In the genomic region with DNA sequence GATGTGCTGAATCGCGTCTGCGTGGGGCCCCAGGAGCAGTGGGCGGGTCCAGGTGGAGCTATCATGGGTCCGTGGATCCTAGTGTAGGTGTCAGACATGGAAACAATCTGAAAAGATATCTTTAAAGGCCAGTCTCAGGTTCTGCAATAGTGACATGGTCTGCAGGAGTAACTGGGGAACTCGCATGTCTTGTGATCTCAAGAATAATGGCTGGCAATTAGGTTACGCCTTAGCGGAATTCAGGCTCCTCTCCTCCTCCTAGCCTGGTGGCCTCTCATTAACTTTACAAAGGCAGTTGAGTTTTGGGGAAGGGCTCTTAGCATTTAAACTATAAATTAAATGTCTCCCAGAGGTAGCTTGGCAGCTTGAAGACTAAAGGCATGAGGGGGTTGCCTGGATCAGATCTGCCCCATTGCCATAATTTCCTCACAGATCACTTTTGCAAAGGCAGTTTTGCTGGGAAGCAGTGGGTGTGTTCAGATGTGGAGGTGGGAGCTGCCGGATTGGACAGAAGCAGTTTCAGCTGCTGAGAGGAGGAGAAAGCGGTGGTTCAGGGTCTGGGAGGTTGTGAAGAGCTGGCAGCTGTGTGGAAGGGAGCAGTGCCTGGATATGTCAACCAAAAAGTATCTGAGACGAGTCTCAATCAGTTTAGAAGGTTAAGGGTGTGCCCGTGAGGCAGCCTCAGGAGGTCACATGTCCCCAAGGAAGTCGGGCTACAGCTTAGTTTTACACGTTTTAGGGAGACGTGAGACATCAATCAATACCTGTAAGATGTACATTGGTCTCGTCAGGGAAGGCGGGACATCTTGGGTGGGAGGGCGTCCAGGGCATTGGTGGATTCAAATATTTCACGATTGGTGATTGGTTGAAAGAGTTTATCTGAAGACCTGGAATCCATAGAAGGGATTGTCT, we compare ENCODE assay signal across 10 cellular contexts. TPM values are rescaled to one million over a fixed set of nuclear protein-coding genes. Genes with fewer than 3 reads are reported as not detected.
DNase-seq lines count a peak whose midpoint lies in the region; ATAC-seq, FAIRE-seq and TF ChIP-seq lines count a peak whose summit lies in the region.
"Had no signal": no experiment of that assay in that cellular context is flagged by ENCODE, and none has a peak within 500 bp of the region (broad histone marks: within the 10 kb centered on the region; RNA-seq: fewer than 3 reads in every experiment).

No MANE protein-coding gene starts in this region.

- H3K27me3 Mint-ChIP-seq in HFFc6 (ENCODE audit: insufficient read depth) (no peaks in the 10 kb centered on the region; the same call in 1 of the 2 replicates), Caco-2 (ENCODE audit: insufficient read depth, unreplicated experiment) (no peaks in the 10 kb centered on the region)
- H3K27me3 Mint-ChIP-seq in activated T-helper 17 cell treated with anti-CD3 and anti-CD28 coated beads, Interleukin-2, amount 50 U/mL, for 72 hours: no peaks in the 10 kb centered on the region

- WGBS in A549 (ENCODE audit: missing lambda C conversion rate): 82% methylated on average over 19 of the region's 19 CpGs
- 89% methylated on average over 19 of the region's 19 CpGs for WGBS in right cardiac atrium

- CTCF ChIA-PET in A549 (lab: Yijun Ruan, JAX) (interaction anchor here (1.0 to 5.0 kb wide), 10 partner anchors 9 to 86 kb away, joined by 3 to 27 read pairs (median 5); no protein-coding TSS in a partner anchor), Caco-2 (lab: Charles Lee) (interaction anchor here (1.1 kb wide), 1 partner anchor 11 kb away, joined by 4 read pairs; no protein-coding TSS in a partner anchor)

- no peak for FAIRE-seq in A549 (lab: Jason Lieb, UNC)

- H3K4me3 Mint-ChIP-seq in HFFc6 (no peak overlapping the region; the same call in 1 of the 2 replicates), Caco-2 (ENCODE audit: unreplicated experiment) (no peak overlapping the region)
- peak overlapping the region; percentile 74 for H3K4me3 Mint-ChIP-seq in activated T-helper 17 cell treated with anti-CD3 and anti-CD28 coated beads, Interleukin-2, amount 50 U/mL, for 72 hours

- H3K36me3 Mint-ChIP-seq in HFFc6 (ENCODE audit: low read depth) (no peaks in the 10 kb centered on the region), Caco-2 (ENCODE audit: insufficient read depth, unreplicated experiment) (peaks cover 52% of the 10 kb centered on the region)
- H3K36me3 Mint-ChIP-seq in activated T-helper 17 cell treated with anti-CD3 and anti-CD28 coated beads, Interleukin-2, amount 50 U/mL, for 72 hours (ENCODE audit: low read depth): peaks cover 34% of the 10 kb centered on the region

- no peaks in the 10 kb centered on the region; the same call in 1 of the 2 replicates for H3K36me3 ChIP-seq in Caco-2 (ENCODE audit: control insufficient read depth, insufficient read depth, low read length)

- H3K4me3 ChIP-seq in A549: no peak overlapping the region
- H3K4me3 ChIP-seq in Caco-2 (ENCODE audit: low read depth, low read length): no peak overlapping the region
- no peak overlapping the region for H3K4me3 ChIP-seq in right cardiac atrium (ENCODE audit: low read length)

- POLR2A ChIA-PET in A549 (lab: Yijun Ruan, JAX): no interaction called here
- POLR2A ChIA-PET in Caco-2 (lab: Charles Lee): interaction anchor here (1.0 kb wide), 1 partner anchor 38 kb away, joined by 3 read pairs; a partner anchor contains a TSS

- TF ChIP-seq POLR2A in A549 (IDR thresholded peaks at IDR 0.05; ENCODE audit: low read length): no peak

- peak in 1 of 2 experiments; percentile 63 for DNase-seq in A549 (ENCODE audit: low read depth in 1 of 2, low spot score in 1 of 2)
- DNase-seq in HFFc6: no peak
- DNase-seq in islet precursor cell: peak; percentile 72
- no peak for DNase-seq in Caco-2
- DNase-seq in HPDE6-E6E7 (ENCODE audit: extremely low spot score): no peak
- no peak for DNase-seq in DMS79 (lab: John Stamatoyannopoulos, UW)
- no peak for DNase-seq in right cardiac atrium
- DNase-seq: cerebellar nuclear complex, mesenchymal stem cell had no signal

- TF ChIP-seq CTCF in A549 (IDR thresholded peaks at IDR 0.05) (no peak), HFFc6 (IDR thresholded peaks at IDR 0.05) (no peak), Caco-2 (IDR thresholded peaks at IDR 0.05; ENCODE audit: insufficient read depth in 1 of 2, low read depth in 1 of 2, low read length in 1 of 2, severe bottlenecking in 1 of 2, unreplicated experiment in 1 of 2) (no peak)

- peak overlapping the region; percentile 90; the same call in 2 of the 3 replicates for H3K4me2 ChIP-seq in A549

- no peak overlapping the region for H3K27ac ChIP-seq in A549
- no peak overlapping the region for H3K27ac ChIP-seq in right cardiac atrium (ENCODE audit: low read length)

- H3K27me3 ChIP-seq in Caco-2 (replicated peaks; ENCODE audit: control insufficient read depth, insufficient read depth, low read length): no peaks in the 10 kb centered on the region
- no peaks in the 10 kb centered on the region for H3K27me3 ChIP-seq in right cardiac atrium (ENCODE audit: control insufficient read depth, insufficient read depth)

- TF ChIP-seq EP300 in A549 (IDR thresholded peaks at IDR 0.05): no peak

- H3K4me1 ChIP-seq in A549: peaks cover 13% of the 10 kb centered on the region
- H3K4me1 ChIP-seq in Caco-2: peaks cover 14% of the 10 kb centered on the region
- peaks cover 3% of the 10 kb centered on the region for H3K4me1 ChIP-seq in right cardiac atrium (ENCODE audit: control insufficient read depth, insufficient read depth, low read length)

- H3K4me1 Mint-ChIP-seq in HFFc6 (ENCODE audit: low read depth) (peaks cover 21% of the 10 kb centered on the region), Caco-2 (ENCODE audit: low read depth, unreplicated experiment) (peaks cover 18% of the 10 kb centered on the region)
- H3K4me1 Mint-ChIP-seq in activated T-helper 17 cell treated with anti-CD3 and anti-CD28 coated beads, Interleukin-2, amount 50 U/mL, for 72 hours: peaks cover 7% of the 10 kb centered on the region

- no peaks in the 10 kb centered on the region for H3K9me3 Mint-ChIP-seq in HFFc6
- no peaks in the 10 kb centered on the region for H3K9me3 Mint-ChIP-seq in activated T-helper 17 cell treated with anti-CD3 and anti-CD28 coated beads, Interleukin-2, amount 50 U/mL, for 72 hours
- no peaks in the 10 kb centered on the region for H3K9me3 Mint-ChIP-seq in Caco-2 (ENCODE audit: unreplicated experiment)

- H3K9me3 ChIP-seq in A549 (no peaks in the 10 kb centered on the region), Caco-2 (0 out of 2 replicates have a peak, but pooled peaks cover 5% of the 10 kb centered on the region), right cardiac atrium (ENCODE audit: control insufficient read depth, low read length) (no peaks in the 10 kb centered on the region)

- peak in 1 of 2 experiments; percentile 40; a peak in 3 of 6 replicates for ATAC-seq in A549
- no peak for ATAC-seq in activated T-helper 17 cell treated with anti-CD3 and anti-CD28 coated beads, Interleukin-2, amount 50 U/mL, for 72 hours (replicated peaks)
- ATAC-seq in right cardiac atrium: no peak

- no TSS peak for BruUV-seq in Caco-2 (replicated peaks; lab: Mats Ljungman, UMichigan)

- TF ChIP-seq RAD21 in A549 (conservative IDR thresholded peaks at IDR 0.05 in 1 of 2, IDR thresholded peaks at IDR 0.05 in 1 of 2): no peak

- H3K27ac Mint-ChIP-seq in HFFc6: peak overlapping the region; percentile 16; the same call in 1 of the 2 replicates
- no peak overlapping the region for H3K27ac Mint-ChIP-seq in activated T-helper 17 cell treated with anti-CD3 and anti-CD28 coated beads, Interleukin-2, amount 50 U/mL, for 72 hours
- no peak overlapping the region for H3K27ac Mint-ChIP-seq in Caco-2 (ENCODE audit: unreplicated experiment)

- intact Hi-C loops in Caco-2 (cut with micrococcal nuclease; ENCODE audit: unreplicated experiment): no loop called here
- intact Hi-C loops in right cardiac atrium (cut with DNase I): loop anchor here in 1 of 4 donors (10.0 kb wide), 1 partner anchor 90 kb away; no protein-coding TSS in a partner anchor

RNA-seq across cellular contexts. Expression of a gene that starts 2.7 kb away (rescaled TPM):
- polyA plus RNA-seq in A549 (2011; rRNA removed) (33.5 and 44.7 TPM in 2 replicates), A549 (2017; fragmentation: RNase III; extraction: RNeasy Plus Mini Kit Qiagen cat#74134 plus additional on column Dnase treatment) (47.4 to 51.6 TPM (median 49.1 TPM) in 3 replicates), right cardiac atrium (38.8 TPM)
- 104 and 105 TPM in 2 replicates for polyA plus RNA-seq in A549 (2012; cell fraction: cytosol; rRNA removed)
- 337 and 389 TPM in 2 replicates for polyA plus RNA-seq in A549 (2012; cell fraction: nucleus; rRNA removed)
- 63.6 and 73.0 TPM in 2 replicates for polyA minus RNA-seq in A549 (2011; rRNA and poly(A)+ RNA removed)
- total RNA-seq in HFFc6 (2021; fragmentation: NEBNext Ultra II Directional; extraction: Animal tissue kit (Norgen Biotek cat#: 25700)): 10 to 100 TPM; 47.3 to 67.6 (median 62.5) TPM
- 100 to 1,000 TPM; 111 to 139 TPM for total RNA-seq in activated T-helper 17 cell treated with anti-CD3 and anti-CD28 coated beads, Interleukin-2, amount 50 U/mL, for 72 hours
- total RNA-seq in Caco-2 (2022) (94.6 and 108 TPM in 2 replicates), right cardiac atrium (10 to 100 TPM; 36.2 to 43.9 (median 41.5) TPM)

RNA-seq across cellular contexts. Expression of a gene that starts 19.1 kb away (rescaled TPM):
- 1.3 and 1.7 TPM in 2 replicates for polyA plus RNA-seq in A549 (2011; rRNA removed)
- 3.8 and 4.7 TPM in 2 replicates for polyA plus RNA-seq in A549 (2012; cell fraction: cytosol; rRNA removed)
- polyA plus RNA-seq in A549 (2012; cell fraction: nucleus; rRNA removed): 6.9 and 7.5 TPM in 2 replicates
- 7.7 to 13.2 TPM (median 11.9 TPM) in 3 replicates for polyA plus RNA-seq in A549 (2017; fragmentation: RNase III; extraction: RNeasy Plus Mini Kit Qiagen cat#74134 plus additional on column Dnase treatment)
- polyA minus RNA-seq in A549 (2011; rRNA and poly(A)+ RNA removed): 2.8 and 3.6 TPM in 2 replicates
- 1 to 10 TPM in 5 of 6 experiments, under 1 TPM in 1; 0.96 to 2.9 (median 1.6) TPM for total RNA-seq in HFFc6 (2021; fragmentation: NEBNext Ultra II Directional; extraction: Animal tissue kit (Norgen Biotek cat#: 25700))
- 1 to 10 TPM; 5.3 to 6.1 TPM for total RNA-seq in activated T-helper 17 cell treated with anti-CD3 and anti-CD28 coated beads, Interleukin-2, amount 50 U/mL, for 72 hours
- 55.7 and 60.0 TPM in 2 replicates for total RNA-seq in Caco-2 (2022)
- 10 to 100 TPM; 43.2 to 66.8 (median 60.9) TPM for total RNA-seq in right cardiac atrium
- 57.6 TPM for polyA plus RNA-seq in right cardiac atrium

RNA-seq across cellular contexts. Expression of a gene that starts 38.0 kb away (rescaled TPM):
- polyA plus RNA-seq in A549 (2011; rRNA removed): 41.1 and 41.7 TPM in 2 replicates
- 56.0 and 57.0 TPM in 2 replicates for polyA plus RNA-seq in A549 (2012; cell fraction: cytosol; rRNA removed)
- 45.7 and 54.9 TPM in 2 replicates for polyA plus RNA-seq in A549 (2012; cell fraction: nucleus; rRNA removed)
- polyA plus RNA-seq in A549 (2017; fragmentation: RNase III; extraction: RNeasy Plus Mini Kit Qiagen cat#74134 plus additional on column Dnase treatment): 60.2 to 62.8 TPM (median 62.4 TPM) in 3 replicates
- polyA minus RNA-seq in A549 (2011; rRNA and poly(A)+ RNA removed): 24.6 and 24.9 TPM in 2 replicates
- total RNA-seq in HFFc6 (2021; fragmentation: NEBNext Ultra II Directional; extraction: Animal tissue kit (Norgen Biotek cat#: 25700)): 10 to 100 TPM; 27.7 to 36.3 (median 33.7) TPM
- total RNA-seq in activated T-helper 17 cell treated with anti-CD3 and anti-CD28 coated beads, Interleukin-2, amount 50 U/mL, for 72 hours: 10 to 100 TPM; 45.8 to 47.4 TPM
- total RNA-seq in Caco-2 (2022): 47.2 and 53.6 TPM in 2 replicates
- total RNA-seq in right cardiac atrium: 10 to 100 TPM; 10.4 to 15.0 (median 14.1) TPM
- polyA plus RNA-seq in right cardiac atrium: 14.1 TPM

RNA-seq across cellular contexts. Expression of a gene that starts 56.1 kb away (rescaled TPM):
- polyA plus RNA-seq in A549 (2011; rRNA removed) (5.6 and 5.8 TPM in 2 replicates), A549 (2017; fragmentation: RNase III; extraction: RNeasy Plus Mini Kit Qiagen cat#74134 plus additional on column Dnase treatment) (6.1 to 9.9 TPM (median 9.4 TPM) in 3 replicates), right cardiac atrium (14.8 TPM)
- polyA plus RNA-seq in A549 (2012; cell fraction: cytosol; rRNA removed): 16.0 and 21.6 TPM in 2 replicates
- 20.0 and 20.9 TPM in 2 replicates for polyA plus RNA-seq in A549 (2012; cell fraction: nucleus; rRNA removed)
- polyA minus RNA-seq in A549 (2011; rRNA and poly(A)+ RNA removed): 1.7 and 2.5 TPM in 2 replicates
- total RNA-seq in HFFc6 (2021; fragmentation: NEBNext Ultra II Directional; extraction: Animal tissue kit (Norgen Biotek cat#: 25700)): 10 to 100 TPM in 2 of 6 experiments, 1 to 10 TPM in 4; 8.0 to 14.8 (median 9.3) TPM
- total RNA-seq in activated T-helper 17 cell treated with anti-CD3 and anti-CD28 coated beads, Interleukin-2, amount 50 U/mL, for 72 hours: 1 to 10 TPM; 1.1 to 2.0 TPM
- total RNA-seq in Caco-2 (2022) (6.3 and 8.8 TPM in 2 replicates), right cardiac atrium (10 to 100 TPM; 14.0 to 20.8 (median 19.2) TPM)
